In genomic region chr6:56839533-56840183, GRCh38 we compare ENCODE assay signal across 24 cellular contexts.
DNase-seq lines count a peak whose midpoint lies in the region; ATAC-seq and TF ChIP-seq lines count a peak whose summit lies in the region.
"Had no signal": no experiment of that assay in that cellular context is flagged by ENCODE, and none has a peak within 500 bp of the region (broad histone marks: within the 10 kb centered on the region; RNA-seq: fewer than 3 reads in every experiment).

No MANE protein-coding gene starts in this region.

- H3K4me2 ChIP-seq in mesenchymal stem cell (ENCODE audit: low read length, poor library complexity, severe bottlenecking) = no peak overlapping the region

- H2AK5ac ChIP-seq in mesenchymal stem cell (ENCODE audit: low read length, severe bottlenecking) = no peak overlapping the region

- H3K23ac ChIP-seq in mesenchymal stem cell (ENCODE audit: low read length in 2 of 2) = no peak overlapping the region

- H3K36me3 Mint-ChIP-seq in CD4-positive, alpha-beta memory T cell = no peaks in the 10 kb centered on the region
- H3K36me3 Mint-ChIP-seq: CD8-positive, alpha-beta T cell; natural killer cell treated with Interleukin-12 subunit alpha and Interleukin-12 subunit beta and Interleukin-15 and Interleukin-18, amount 100 ng/mL, for 72 hours; T-cell had no signal

- H3K9ac ChIP-seq in mesenchymal stem cell (ENCODE audit: low read length) = peak overlapping the region; percentile 91

- H3K36me3 ChIP-seq in right atrium auricular region = no peaks in the 10 kb centered on the region
- no peaks in the 10 kb centered on the region for H3K36me3 ChIP-seq in mesenchymal stem cell (ENCODE audit: control insufficient read depth in 1 of 2, insufficient read depth in 2 of 2, low read depth in 1 of 2, low read length in 2 of 2)
- H3K36me3 ChIP-seq in CD4-positive, alpha-beta memory T cell (ENCODE audit: insufficient read depth, low read length) = no peaks in the 10 kb centered on the region
- H3K36me3 ChIP-seq: ascending aorta, colonic mucosa had no signal

- no peaks in the 10 kb centered on the region for H3K27me3 ChIP-seq in right atrium auricular region
- H3K27me3 ChIP-seq in mesenchymal stem cell (ENCODE audit: control insufficient read depth in 1 of 2, insufficient read depth in 1 of 2, low read length in 2 of 2) = no peaks in the 10 kb centered on the region
- peaks cover 10% of the 10 kb centered on the region for H3K27me3 ChIP-seq in CD4-positive, alpha-beta memory T cell (ENCODE audit: insufficient read depth, low read length)
- H3K27me3 ChIP-seq: ascending aorta had no signal

- H4K8ac ChIP-seq in mesenchymal stem cell (ENCODE audit: low read length) = no peak overlapping the region

- no peak overlapping the region for H3K27ac Mint-ChIP-seq in CD4-positive, alpha-beta memory T cell
- H3K27ac Mint-ChIP-seq: activated naive CD4-positive, alpha-beta T cell treated with anti-CD3 and anti-CD28 coated beads for 36 hours; CD8-positive, alpha-beta T cell; natural killer cell treated with Interleukin-12 subunit alpha and Interleukin-12 subunit beta and Interleukin-15 and Interleukin-18, amount 100 ng/mL, for 72 hours; T-cell had no signal

- H3K27me3 Mint-ChIP-seq in CD4-positive, alpha-beta memory T cell = peaks cover 26 to 38% of the 10 kb centered on the region in 2 donors

- 85% methylated on average over 1 of the region's 6 CpGs for WGBS in mesenchymal stem cell

- intact Hi-C loops in Right ventricle myocardium inferior (cut with DNase I) = loop anchor here (5.0 kb wide), 1 partner anchor 32 kb away; no protein-coding TSS in a partner anchor
- intact Hi-C loops in CD4-positive, alpha-beta memory T cell (cut with micrococcal nuclease) = no loop called here

- no peak overlapping the region for H2BK12ac ChIP-seq in mesenchymal stem cell (ENCODE audit: low read length in 2 of 2)

- H2AFZ ChIP-seq in mesenchymal stem cell (ENCODE audit: low read depth, low read length) = no peak overlapping the region

- no peak overlapping the region for H3K4ac ChIP-seq in mesenchymal stem cell (ENCODE audit: low read depth in 1 of 2, low read length in 2 of 2)

- no peak for DNase-seq in right atrium auricular region (ENCODE audit: low spot score)
- no peak for DNase-seq in Right ventricle myocardium inferior (ENCODE audit: missing footprints)
- peak; percentile 8 for DNase-seq in RPMI8226
- no peak for DNase-seq in mesenchymal stem cell
- DNase-seq in CD4-positive, alpha-beta memory T cell = no peak
- DNase-seq in iPS-NIHi11 (ENCODE audit: low spot score) = no peak
- no peak for DNase-seq in GM20000 (ENCODE audit: low spot score)
- DNase-seq: activated CD4-positive, alpha-beta T cell treated with anti-CD3 and anti-CD28 coated beads, Interleukin-2, amount 50 U/mL, for 4 hours; activated naive CD4-positive, alpha-beta T cell treated with anti-CD3 and anti-CD28 coated beads for 36 hours; activated T-cell treated with anti-CD3 and anti-CD28 coated beads for 4 hours; CD8-positive, alpha-beta T cell; colonic mucosa; DMS79 treated with DMSO at 0.1 percent for 48 hours; mammary epithelial cell; NCI-H1417; NCI-H2171; stimulated activated CD4-positive, alpha-beta T cell treated with anti-CD3 and anti-CD28 coated beads, Interleukin-15, amount 100 ng/mL, for 24 hours; stimulated activated naive CD4-positive, alpha-beta T cell; T-cell; trophoblast cell had no signal

- ATAC-seq in Right ventricle myocardium inferior = no peak
- no peak for ATAC-seq in HG02970 (IDR thresholded peaks at IDR 0.05; ENCODE audit: low FRiP score, unreplicated experiment)
- ATAC-seq: CD8-positive, alpha-beta T cell; natural killer cell treated with Interleukin-12 subunit alpha and Interleukin-12 subunit beta and Interleukin-15 and Interleukin-18, amount 100 ng/mL, for 72 hours; T-cell had no signal

- no peaks in the 10 kb centered on the region for H3K79me1 ChIP-seq in mesenchymal stem cell (replicated peaks; ENCODE audit: low read length, poor library complexity, severe bottlenecking)

- H2BK15ac ChIP-seq in mesenchymal stem cell (ENCODE audit: low read depth, poor library complexity, severe bottlenecking) = no peak overlapping the region

- no peak overlapping the region for H4K91ac ChIP-seq in mesenchymal stem cell (ENCODE audit: low read length)

- no peak overlapping the region for H3K14ac ChIP-seq in mesenchymal stem cell (ENCODE audit: low read length in 2 of 2)

- H3K18ac ChIP-seq in mesenchymal stem cell (ENCODE audit: low read depth in 1 of 2, low read length in 2 of 2) = no peak overlapping the region

- H3K4me1 ChIP-seq in right atrium auricular region (peaks cover 0 to 29% of the 10 kb centered on the region in 2 donors), mesenchymal stem cell (ENCODE audit: control insufficient read depth, insufficient read depth, low read depth, low read length) (peaks cover 8% of the 10 kb centered on the region)
- H3K4me1 ChIP-seq in CD4-positive, alpha-beta memory T cell (ENCODE audit: insufficient read depth, low read length) = peaks cover 7% of the 10 kb centered on the region
- H3K4me1 ChIP-seq: colonic mucosa had no signal

- H3K9me3 ChIP-seq in right atrium auricular region (no peaks in the 10 kb centered on the region), mesenchymal stem cell (ENCODE audit: control insufficient read depth, low read length) (no peaks in the 10 kb centered on the region)
- no peaks in the 10 kb centered on the region for H3K9me3 ChIP-seq in CD4-positive, alpha-beta memory T cell (ENCODE audit: control insufficient read depth in 1 of 2, low read length in 2 of 2)
- H3K9me3 ChIP-seq: ascending aorta, colonic mucosa had no signal

- TF ChIP-seq CTCF in right atrium auricular region (IDR thresholded peaks at IDR 0.05) = no peak
- no peak for TF ChIP-seq CTCF in GM20000 (IDR thresholded peaks at IDR 0.05; ENCODE audit: extremely low read depth, missing control alignments)

- peaks cover 0 to 3% (median 0%) of the 10 kb centered on the region in 8 donors for H3K9me3 Mint-ChIP-seq in CD4-positive, alpha-beta memory T cell
- H3K9me3 Mint-ChIP-seq: activated naive CD4-positive, alpha-beta T cell treated with anti-CD3 and anti-CD28 coated beads for 36 hours; CD8-positive, alpha-beta T cell; natural killer cell treated with Interleukin-12 subunit alpha and Interleukin-12 subunit beta and Interleukin-15 and Interleukin-18, amount 100 ng/mL, for 72 hours; T-cell had no signal

- no peak overlapping the region for H3K4me3 Mint-ChIP-seq in CD4-positive, alpha-beta memory T cell
- H3K4me3 Mint-ChIP-seq: activated naive CD4-positive, alpha-beta T cell treated with anti-CD3 and anti-CD28 coated beads for 36 hours; CD8-positive, alpha-beta T cell; natural killer cell treated with Interleukin-12 subunit alpha and Interleukin-12 subunit beta and Interleukin-15 and Interleukin-18, amount 100 ng/mL, for 72 hours; T-cell had no signal

- no peak overlapping the region for H2BK120ac ChIP-seq in mesenchymal stem cell (ENCODE audit: low read depth, low read length)

- POLR2A ChIA-PET in CD4-positive, alpha-beta memory T cell (lab: Charles Lee; ENCODE audit: partially characterized antibody) = no interaction called here

- no peak overlapping the region for H2BK5ac ChIP-seq in mesenchymal stem cell (ENCODE audit: low read depth, low read length, poor library complexity, severe bottlenecking)

- H3K4me3 ChIP-seq in right atrium auricular region = peak overlapping the region in 1 of 2 donors; percentile 82
- H3K4me3 ChIP-seq in mesenchymal stem cell (ENCODE audit: insufficient read depth in 1 of 2, low read depth in 1 of 2, low read length in 2 of 2) = peak overlapping the region in 1 of 2 experiments; percentile 89
- no peak overlapping the region for H3K4me3 ChIP-seq in CD4-positive, alpha-beta memory T cell (ENCODE audit: low read length in 2 of 2)
- H3K4me3 ChIP-seq: colonic mucosa had no signal

- H3K27ac ChIP-seq in right atrium auricular region (peak overlapping the region; percentile 97 to 99), mesenchymal stem cell (ENCODE audit: low read length, poor library complexity, severe bottlenecking) (no peak overlapping the region)
- H3K27ac ChIP-seq in CD4-positive, alpha-beta memory T cell (ENCODE audit: low read depth, low read length) = no peak overlapping the region
- H3K27ac ChIP-seq: colonic mucosa, HL-60 had no signal

- H3K4me1 Mint-ChIP-seq in CD4-positive, alpha-beta memory T cell = peaks cover 7 to 8% (median 7%) of the 10 kb centered on the region in 4 donors

- CTCF ChIA-PET in CD4-positive, alpha-beta memory T cell (lab: Charles Lee; ENCODE audit: partially characterized antibody) = no interaction called here

Comparison
In these comparisons a context has a peak if more than half of its experiments do, and no peak if none do; other contexts are left out.
1. H3K27ac ChIP-seq: peak in right atrium auricular region (2 of 2); none in mesenchymal stem cell (single experiment) and CD4-positive, alpha-beta memory T cell (single experiment).